Comparison of ENCODE assay signal across 1 cellular context in genomic region chr7:138613630-138614029, GRCh38.
TF ChIP-seq lines count a peak whose summit lies in the region.

No MANE protein-coding gene starts in this region.

TF ChIP-seq in HepG2, 621 proteins besides CTCF, POLR2A, EP300 and RAD21 (continued from another document):
- TF ChIP-seq SAP130 (CRISPR knock-in tag; IDR thresholded peaks at IDR 0.05; ENCODE audit: low read depth) (peak; percentile 18), GATAD2A (CRISPR knock-in tag; IDR thresholded peaks at IDR 0.05) (peak; percentile 15; the same call in 1 of the 2 replicates), PRPF4 (IDR thresholded peaks at IDR 0.05; ENCODE audit: low read depth, low read length, poor library complexity, severe bottlenecking) (no peak), BCL6 (CRISPR knock-in tag; IDR thresholded peaks at IDR 0.05) (peak; percentile 76), ZNF142 (CRISPR knock-in tag; IDR thresholded peaks at IDR 0.05) (no peak), SOX6 (IDR thresholded peaks at IDR 0.05) (no peak), SOX6 (CRISPR knock-in tag; IDR thresholded peaks at IDR 0.05) (peak; percentile 46; the same call in 1 of the 2 replicates), SP1 (IDR thresholded peaks at IDR 0.05) (no peak), SP1 (CRISPR knock-in tag; IDR thresholded peaks at IDR 0.05) (no peak), FOXA3 (CRISPR knock-in tag; IDR thresholded peaks at IDR 0.05) (peak; percentile 37), SNAPC5 (CRISPR knock-in tag; IDR thresholded peaks at IDR 0.05; ENCODE audit: borderline replicate concordance) (no peak)
